ENCODE assay signal across 11 cellular contexts in genomic region chr4:93053140-93053539, GRCh38.
"Had no signal": no experiment of that assay in that cellular context is flagged by ENCODE, and none has a peak within 500 bp of the region (broad histone marks: within the 10 kb centered on the region; RNA-seq: fewer than 3 reads in every experiment).

No MANE protein-coding gene starts in this region.

- DNase-seq: GM23248, GOT3, H7, H9, HCEC 1CT, HFFc6 had no signal

- H3K4me3 ChIP-seq: GM23248, GM23338, HAP-1 had no signal

- H2AFZ ChIP-seq: GM23248, GM23338 had no signal

- H3K27ac ChIP-seq: GM23248 had no signal

- H3K36me3 ChIP-seq: HAP-1 had no signal

- ATAC-seq: GM23338, HCT116 had no signal

- FAIRE-seq: H1, H54 had no signal

- H3K4me2 ChIP-seq: GM23338 had no signal

- H3K9me3 ChIP-seq: HAP-1 had no signal

- H3K9ac ChIP-seq: GM23248 had no signal
